In genomic region chr18:68796936-68797690, GRCh38 we compare ENCODE assay signal across 8 cellular contexts. TPM values are rescaled to one million over a fixed set of nuclear protein-coding genes. Genes with fewer than 3 reads are reported as not detected.
DNase-seq lines count a peak whose midpoint lies in the region; ATAC-seq and TF ChIP-seq lines count a peak whose summit lies in the region.
"Had no signal": no experiment of that assay in that cellular context is flagged by ENCODE, and none has a peak within 500 bp of the region (broad histone marks: within the 10 kb centered on the region; RNA-seq: fewer than 3 reads in every experiment).

No MANE protein-coding gene starts in this region.

- no peak overlapping the region for H3K9ac ChIP-seq in GM23248
- peak overlapping the region; percentile 74 for H3K9ac ChIP-seq in PC-3 (ENCODE audit: low read length)

- H2AFZ ChIP-seq in GM23248 (peak overlapping the region; percentile 28), PC-3 (ENCODE audit: low read length) (no peak overlapping the region; the same call in 1 of the 2 replicates)

- WGBS in GM23248 (ENCODE audit: low coverage in 1 of 2, low lambda C conversion rate in 2 of 2, missing lambda C conversion rate in 2 of 2), 2 experiments, result 70 to 72% methylated on average over 7 of the region's 7 CpGs
- 53 to 62% (median 60%) methylated on average over 7 of the region's 7 CpGs for WGBS in psoas muscle, 3 donors

- H3K36me3 ChIP-seq in GM23248 (ENCODE audit: low read depth) (no peaks in the 10 kb centered on the region), PC-3 (ENCODE audit: low read depth, low read length) (no peaks in the 10 kb centered on the region), psoas muscle (ENCODE audit: insufficient read depth in 1 of 2, low read depth in 1 of 2) (no peaks in the 10 kb centered on the region)
- H3K36me3 ChIP-seq: esophagus squamous epithelium had no signal

- H3K4me3 ChIP-seq in GM23248 (peak overlapping the region; percentile 30; the same call in 1 of the 2 replicates), PC-3 (ENCODE audit: low read length) (peak overlapping the region; percentile 9; the same call in 1 of the 2 replicates), foreskin fibroblast (ENCODE audit: low read depth in 1 of 2, low read length in 2 of 2) (peak overlapping the region in 1 of 2 donors; percentile 3), psoas muscle (no peak overlapping the region), coronary artery (no peak overlapping the region)

- peak; percentile 66 for DNase-seq in GM23248
- peak; percentile 66 for DNase-seq in PC-3
- peak; percentile 78 to 82 for DNase-seq in foreskin fibroblast
- DNase-seq in smooth muscle cell of the brain vasculature (ENCODE audit: low read depth, low spot score), result peak; percentile 75
- DNase-seq in psoas muscle, result no peak
- DNase-seq in NCI-H82 treated with DMSO at 0.1 percent for 48 hours (lab: John Stamatoyannopoulos, UW; ENCODE audit: unreplicated experiment), result no peak
- DNase-seq in coronary artery (ENCODE audit: low spot score), result no peak
- DNase-seq: esophagus squamous epithelium had no signal

- H3K27me3 ChIP-seq in GM23248 (replicated peaks; ENCODE audit: insufficient read depth) (no peaks in the 10 kb centered on the region), PC-3 (ENCODE audit: low read length) (no peaks in the 10 kb centered on the region), psoas muscle (ENCODE audit: insufficient read depth in 3 of 3, low read length in 2 of 3) (no peaks in the 10 kb centered on the region)
- H3K27me3 ChIP-seq: esophagus squamous epithelium had no signal

- in situ Hi-C loops in GM23248 (cut with MboI), result no loop called here

- 0 out of 2 replicates have a peak, but pooled peaks cover 4% of the 10 kb centered on the region for H3F3A ChIP-seq in GM23248 (ENCODE audit: insufficient read depth)
- no peaks in the 10 kb centered on the region for H3F3A ChIP-seq in PC-3 (ENCODE audit: low read length, unreplicated experiment)

- H3K4me1 ChIP-seq in GM23248 (ENCODE audit: insufficient read depth) (peaks cover 16% of the 10 kb centered on the region), PC-3 (ENCODE audit: insufficient read depth, low read length) (peaks cover 21% of the 10 kb centered on the region), psoas muscle (no peaks in the 10 kb centered on the region)
- H3K4me1 ChIP-seq: esophagus squamous epithelium had no signal

- H3K27ac ChIP-seq in GM23248, result no peak overlapping the region
- H3K27ac ChIP-seq in PC-3 (ENCODE audit: low read length), result peak overlapping the region; percentile 90
- no peak overlapping the region for H3K27ac ChIP-seq in psoas muscle
- no peak overlapping the region for H3K27ac ChIP-seq in coronary artery

- no peak for TF ChIP-seq CTCF in PC-3 (conservative IDR thresholded peaks at IDR 0.05; ENCODE audit: low read depth, low read length)
- TF ChIP-seq CTCF in foreskin fibroblast (IDR thresholded peaks at IDR 0.05; ENCODE audit: low read depth, low read length), result no peak
- no peak for TF ChIP-seq CTCF in psoas muscle (IDR thresholded peaks at IDR 0.05)
- no peak for TF ChIP-seq CTCF in coronary artery (IDR thresholded peaks at IDR 0.05)

- H4K20me1 ChIP-seq in GM23248 (ENCODE audit: insufficient read depth) (no peaks in the 10 kb centered on the region), PC-3 (ENCODE audit: low read length) (no peaks in the 10 kb centered on the region)

- peak; percentile 79 for ATAC-seq in PC-3
- no peak for ATAC-seq in psoas muscle

- intact Hi-C loops in PC-3 (cut with micrococcal nuclease), result no loop called here
- intact Hi-C loops in psoas muscle (cut with DNase I), result no loop called here

- BruUV-seq in PC-3 (replicated peaks; lab: Mats Ljungman, UMichigan), result no TSS peak

- CTCF ChIA-PET in PC-3 (lab: Charles Lee), result no interaction called here

- no peaks in the 10 kb centered on the region for H3K9me3 ChIP-seq in GM23248 (ENCODE audit: low read depth)
- no peaks in the 10 kb centered on the region for H3K9me3 ChIP-seq in PC-3 (ENCODE audit: low read length)
- H3K9me3 ChIP-seq in psoas muscle, result no peaks in the 10 kb centered on the region
- H3K9me3 ChIP-seq: esophagus squamous epithelium had no signal

- POLR2A ChIA-PET in PC-3 (lab: Charles Lee; ENCODE audit: unreplicated experiment), result interaction anchor here (0.6 kb wide), 2 partner anchors 43 to 1576 kb away, joined by 3 to 5 read pairs; no protein-coding TSS in a partner anchor

- H3K4me2 ChIP-seq in GM23248 (ENCODE audit: unreplicated experiment), result peak overlapping the region; percentile 59
- H3K4me2 ChIP-seq in PC-3 (ENCODE audit: low read length), result peak overlapping the region; percentile 57

- no peaks in the 10 kb centered on the region for H3K79me2 ChIP-seq in GM23248 (ENCODE audit: insufficient read depth)
- H3K79me2 ChIP-seq in PC-3 (ENCODE audit: low read length), result no peaks in the 10 kb centered on the region

- H3K9me2 ChIP-seq in GM23248 (ENCODE audit: insufficient read depth) (0 out of 2 replicates have a peak, but pooled peaks cover 6% of the 10 kb centered on the region), PC-3 (replicated peaks; ENCODE audit: low read length) (no peaks in the 10 kb centered on the region)

RNA-seq across cellular contexts. Expression of gene CCDC102B, which starts 0.8 kb away (rescaled TPM):
- 0.89 and 3.2 TPM in 2 replicates for total RNA-seq in GM23248 (2014; rRNA removed; shearing (Covaris generic))
- polyA plus RNA-seq in GM23248 (2016; fragmentation: Nextera tagmentation; extraction: Ambion mirVana) (0.56 and 1.7 TPM in 2 replicates), psoas muscle (1 to 10 TPM; 1.2 to 3.5 (median 1.5) TPM)
- total RNA-seq in PC-3 (2014; rRNA removed) (2.2 and 2.4 TPM in 2 replicates), psoas muscle (1 to 10 TPM in 3 of 4 donors, under 1 TPM in 1; 0.66 to 2.4 (median 1.7) TPM)

Comparison
In these comparisons a context has a peak if more than half of its experiments do, and no peak if none do; other contexts are left out.
1. DNase-seq: peak in GM23248 (single experiment), PC-3 (single experiment), foreskin fibroblast (2 of 2) and smooth muscle cell of the brain vasculature (single experiment); none in psoas muscle (0 of 2), NCI-H82 treated with DMSO at 0.1 percent for 48 hours (single experiment) and coronary artery (single experiment).
2. H3K4me3 ChIP-seq: peak in GM23248 (single experiment) and PC-3 (single experiment); none in psoas muscle (single experiment) and coronary artery (single experiment).